9 cellular contexts compared by ENCODE assay signal in genomic region chrX:71911731-71912050, GRCh38. TPM values are rescaled to one million over a fixed set of nuclear protein-coding genes. Genes with fewer than 3 reads are reported as not detected.
DNase-seq lines count a peak whose midpoint lies in the region; ATAC-seq and TF ChIP-seq lines count a peak whose summit lies in the region.
"Had no signal": no experiment of that assay in that cellular context is flagged by ENCODE, and none has a peak within 500 bp of the region (broad histone marks: within the 10 kb centered on the region; RNA-seq: fewer than 3 reads in every experiment).

No MANE protein-coding gene starts in this region.

- H3K4me3 Mint-ChIP-seq in activated CD8-positive, alpha-beta T cell treated with anti-CD3 and anti-CD28 coated beads for 36 hours = peak overlapping the region; percentile 27
- H3K4me3 Mint-ChIP-seq in activated CD8-positive, alpha-beta T cell treated with anti-CD3 and anti-CD28 coated beads, Interleukin-2, amount 10 ng/mL, durations not matched to agents 7 days and 5 days = no peak overlapping the region

- H3K27ac Mint-ChIP-seq in activated CD8-positive, alpha-beta T cell treated with anti-CD3 and anti-CD28 coated beads for 36 hours = no peak overlapping the region
- H3K27ac Mint-ChIP-seq in activated CD8-positive, alpha-beta T cell treated with anti-CD3 and anti-CD28 coated beads, Interleukin-2, amount 10 ng/mL, durations not matched to agents 7 days and 5 days = no peak overlapping the region

- no peaks in the 10 kb centered on the region for H3K9me3 Mint-ChIP-seq in activated CD8-positive, alpha-beta T cell treated with anti-CD3 and anti-CD28 coated beads for 36 hours
- H3K9me3 Mint-ChIP-seq in activated CD8-positive, alpha-beta T cell treated with anti-CD3 and anti-CD28 coated beads, Interleukin-2, amount 10 ng/mL, durations not matched to agents 7 days and 5 days (ENCODE audit: insufficient read depth) = no peaks in the 10 kb centered on the region

- intact Hi-C loops in activated CD8-positive, alpha-beta T cell treated with anti-CD3 and anti-CD28 coated beads for 36 hours (cut with micrococcal nuclease) = no loop called here
- intact Hi-C loops in breast epithelium (cut with DNase I; ENCODE audit: low total_unique reads) = no loop called here
- intact Hi-C loops in left lung (cut with DNase I) = no loop called here
- intact Hi-C loops in thyroid gland (cut with DNase I) = no loop called here

- no peak for ATAC-seq in activated CD8-positive, alpha-beta T cell treated with anti-CD3 and anti-CD28 coated beads for 36 hours
- no peak for ATAC-seq in activated CD8-positive, alpha-beta T cell treated with anti-CD3 and anti-CD28 coated beads, Interleukin-2, amount 10 ng/mL, durations not matched to agents 7 days and 5 days
- peak; percentile 30 for ATAC-seq in left lung
- no peak for ATAC-seq in GM19467 (IDR thresholded peaks at IDR 0.05; ENCODE audit: unreplicated experiment)

- H3K36me3 Mint-ChIP-seq in activated CD8-positive, alpha-beta T cell treated with anti-CD3 and anti-CD28 coated beads for 36 hours (ENCODE audit: low read depth) = no peaks in the 10 kb centered on the region
- no peaks in the 10 kb centered on the region for H3K36me3 Mint-ChIP-seq in activated CD8-positive, alpha-beta T cell treated with anti-CD3 and anti-CD28 coated beads, Interleukin-2, amount 10 ng/mL, durations not matched to agents 7 days and 5 days (ENCODE audit: low read depth)

- no peak for DNase-seq in activated CD8-positive, alpha-beta T cell treated with anti-CD3 and anti-CD28 coated beads for 36 hours
- no peak for DNase-seq in activated CD8-positive, alpha-beta T cell treated with anti-CD3 and anti-CD28 coated beads, Interleukin-2, amount 10 ng/mL, durations not matched to agents 7 days and 5 days
- DNase-seq in breast epithelium (ENCODE audit: low spot score in 2 of 2) (no peak), left lung (no peak), thyroid gland (peak; percentile 33 to 46), HK-2 (ENCODE audit: unreplicated experiment) (no peak), RWPE1 (ENCODE audit: low spot score) (no peak)
- DNase-seq: HCEC 1CT had no signal

- H3K27me3 ChIP-seq in breast epithelium (peaks cover 0 to 81% of the 10 kb centered on the region in 2 donors), left lung (peaks cover 35 to 51% of the 10 kb centered on the region in 2 donors), thyroid gland (no peaks in the 10 kb centered on the region)

- no peak for TF ChIP-seq CTCF in activated CD8-positive, alpha-beta T cell treated with anti-CD3 and anti-CD28 coated beads for 36 hours (IDR thresholded peaks at IDR 0.05)
- TF ChIP-seq CTCF in breast epithelium (IDR thresholded peaks at IDR 0.05) (no peak), left lung (IDR thresholded peaks at IDR 0.05) (no peak), thyroid gland (IDR thresholded peaks at IDR 0.05) (no peak), RWPE1 (conservative IDR thresholded peaks at IDR 0.05; ENCODE audit: low read depth) (no peak)

- WGBS in thyroid gland, 2 donors = 0% methylated on average over 1 of the region's 29 CpGs; no CpG with 5 or more reads in 1 of the 2 donors

- CTCF ChIA-PET in activated CD8-positive, alpha-beta T cell treated with anti-CD3 and anti-CD28 coated beads for 36 hours (lab: Charles Lee) = interaction anchor here (1.1 to 1.2 kb wide), 3 partner anchors 9 to 241 kb away, joined by 3 to 4 read pairs (median 4); no protein-coding TSS in a partner anchor
- CTCF ChIA-PET in activated CD8-positive, alpha-beta T cell treated with anti-CD3 and anti-CD28 coated beads, Interleukin-2, amount 10 ng/mL, durations not matched to agents 7 days and 5 days (lab: Charles Lee) = interaction anchor here (0.6 to 1.3 kb wide), 3 partner anchors 20 to 605 kb away, joined by 3 read pairs; no protein-coding TSS in a partner anchor
- CTCF ChIA-PET in RWPE1 (lab: Yijun Ruan, JAX) = interaction anchor here (0.6 to 1.2 kb wide), 2 partner anchors 14 to 75 kb away, joined by 3 to 4 read pairs; no protein-coding TSS in a partner anchor

- H3K4me1 Mint-ChIP-seq in activated CD8-positive, alpha-beta T cell treated with anti-CD3 and anti-CD28 coated beads for 36 hours (ENCODE audit: low read depth) = no peaks in the 10 kb centered on the region
- H3K4me1 Mint-ChIP-seq in activated CD8-positive, alpha-beta T cell treated with anti-CD3 and anti-CD28 coated beads, Interleukin-2, amount 10 ng/mL, durations not matched to agents 7 days and 5 days (ENCODE audit: low read depth) = no peaks in the 10 kb centered on the region

- H3K4me3 ChIP-seq in breast epithelium (peak overlapping the region; percentile 46 to 61 (median 50)), left lung (peak overlapping the region; percentile 25 to 33), thyroid gland (replicated peaks in 1 of 3) (peak overlapping the region in 1 of 3 donors; percentile 41)

- POLR2A ChIA-PET in activated CD8-positive, alpha-beta T cell treated with anti-CD3 and anti-CD28 coated beads for 36 hours (lab: Charles Lee) = no interaction called here
- POLR2A ChIA-PET in activated CD8-positive, alpha-beta T cell treated with anti-CD3 and anti-CD28 coated beads, Interleukin-2, amount 10 ng/mL, durations not matched to agents 7 days and 5 days (lab: Charles Lee) = no interaction called here
- POLR2A ChIA-PET in RWPE1 (lab: Yijun Ruan, JAX; ENCODE audit: low non-redundant PET) = no interaction called here

- H3K27ac ChIP-seq in breast epithelium (no peak overlapping the region), left lung (no peak overlapping the region), thyroid gland (peak overlapping the region in 2 of 3 donors; percentile 36 to 71), RWPE1 (no peak overlapping the region)

- H3K36me3 ChIP-seq in breast epithelium = no peaks in the 10 kb centered on the region
- H3K36me3 ChIP-seq in left lung = no peaks in the 10 kb centered on the region
- no peaks in the 10 kb centered on the region for H3K36me3 ChIP-seq in thyroid gland

- H3K27me3 Mint-ChIP-seq in activated CD8-positive, alpha-beta T cell treated with anti-CD3 and anti-CD28 coated beads for 36 hours = peaks cover 41% of the 10 kb centered on the region
- H3K27me3 Mint-ChIP-seq in activated CD8-positive, alpha-beta T cell treated with anti-CD3 and anti-CD28 coated beads, Interleukin-2, amount 10 ng/mL, durations not matched to agents 7 days and 5 days (ENCODE audit: low read depth) = peaks cover 50% of the 10 kb centered on the region

- TF ChIP-seq POLR2A in breast epithelium (IDR thresholded peaks at IDR 0.05) (no peak), thyroid gland (IDR thresholded peaks at IDR 0.05) (no peak)

- no peaks in the 10 kb centered on the region for H3K4me1 ChIP-seq in breast epithelium
- H3K4me1 ChIP-seq in left lung = no peaks in the 10 kb centered on the region
- H3K4me1 ChIP-seq in thyroid gland = no peaks in the 10 kb centered on the region

- H3K9me3 ChIP-seq in breast epithelium (no peaks in the 10 kb centered on the region), left lung (no peaks in the 10 kb centered on the region), thyroid gland (no peaks in the 10 kb centered on the region)

RNA-seq across cellular contexts. Expression of gene NHSL2, which starts 1.0 kb away (rescaled TPM):
- under 1 TPM; 0.58 to 0.88 TPM for total RNA-seq in activated CD8-positive, alpha-beta T cell treated with anti-CD3 and anti-CD28 coated beads for 36 hours
- total RNA-seq in activated CD8-positive, alpha-beta T cell treated with anti-CD3 and anti-CD28 coated beads, Interleukin-2, amount 10 ng/mL, durations not matched to agents 7 days and 5 days = under 1 TPM; 0.50 to 0.70 TPM
- total RNA-seq in breast epithelium (1 to 10 TPM; 5.4 to 9.2 (median 5.8) TPM), left lung (10 to 100 TPM in 1 of 2 donors, 1 to 10 TPM in 1; 9.2 to 15.3 TPM), thyroid gland (10 to 100 TPM in 1 of 4 donors, 1 to 10 TPM in 3; 5.5 to 11.7 (median 7.2) TPM)

Comparison
In these comparisons a context has a peak if more than half of its experiments do, and no peak if none do; other contexts are left out.
1. DNase-seq: peak in thyroid gland (2 of 2); none in activated CD8-positive, alpha-beta T cell treated with anti-CD3 and anti-CD28 coated beads for 36 hours (single experiment), activated CD8-positive, alpha-beta T cell treated with anti-CD3 and anti-CD28 coated beads, Interleukin-2, amount 10 ng/mL, durations not matched to agents 7 days and 5 days (single experiment), breast epithelium (0 of 2), left lung (0 of 2), HK-2 (single experiment) and RWPE1 (single experiment).
2. H3K27ac ChIP-seq: peak in thyroid gland (2 of 3); none in breast epithelium (0 of 2), left lung (0 of 2) and RWPE1 (single experiment).